ENCODE assay signal across 8 cellular contexts in the genomic region with DNA sequence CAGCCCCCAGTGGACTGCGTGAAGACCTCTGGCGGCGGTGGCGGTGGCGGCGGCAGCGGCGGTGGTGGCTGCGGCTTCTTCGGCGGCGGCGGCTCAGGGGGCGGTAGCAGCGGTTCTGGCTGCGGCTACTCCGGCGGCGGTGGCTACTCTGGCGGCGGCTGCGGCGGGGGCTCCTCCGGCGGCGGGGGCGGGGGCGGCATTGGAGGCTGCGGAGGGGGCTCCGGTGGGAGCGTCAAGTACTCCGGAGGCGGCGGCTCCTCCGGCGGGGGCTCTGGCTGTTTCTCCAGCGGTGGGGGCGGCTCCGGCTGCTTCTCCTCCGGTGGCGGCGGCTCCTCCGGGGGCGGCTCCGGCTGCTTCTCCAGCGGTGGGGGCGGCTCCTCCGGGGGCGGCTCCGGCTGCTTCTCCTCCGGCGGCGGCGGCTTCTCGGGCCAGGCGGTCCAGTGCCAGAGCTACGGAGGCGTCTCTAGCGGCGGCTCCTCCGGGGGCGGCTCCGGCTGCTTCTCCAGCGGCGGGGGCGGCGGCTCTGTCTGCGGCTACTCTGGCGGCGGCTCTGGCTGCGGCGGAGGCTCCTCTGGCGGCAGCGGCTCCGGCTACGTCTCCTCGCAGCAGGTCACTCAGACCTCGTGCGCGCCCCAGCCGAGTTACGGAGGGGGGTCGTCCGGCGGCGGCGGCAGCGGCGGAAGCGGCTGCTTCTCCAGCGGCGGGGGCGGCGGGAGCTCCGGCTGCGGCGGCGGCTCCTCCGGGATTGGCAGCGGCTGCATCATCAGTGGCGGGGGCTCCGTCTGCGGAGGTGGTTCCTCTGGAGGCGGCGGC. TPM values are rescaled to one million over a fixed set of nuclear protein-coding genes. Genes with fewer than 3 reads are reported as not detected.
DNase-seq lines count a peak whose midpoint lies in the region; ATAC-seq, FAIRE-seq and TF ChIP-seq lines count a peak whose summit lies in the region.

No MANE protein-coding gene starts in this region.

- H2AFZ ChIP-seq in OCI-LY3 (ENCODE audit: low read depth, low read length): no peak overlapping the region

- ATAC-seq in stimulated activated naive B cell treated with anti-CD40 and anti-IgM and Interleukin-4, amounts not matched to agents 10 μg/mL and 1 μg/mL and 100 μg/mL, for 72 hours (replicated peaks): peak; percentile 16 to 24
- ATAC-seq in HG03439 (IDR thresholded peaks at IDR 0.05; ENCODE audit: unreplicated experiment): no peak
- ATAC-seq in GM18909 (IDR thresholded peaks at IDR 0.05; ENCODE audit: poor library complexity, unreplicated experiment): no peak

- intact Hi-C loops in kidney (cut with DNase I): no loop called here

- H3K4me3 Mint-ChIP-seq in stimulated activated naive B cell treated with anti-CD40 and anti-IgM and Interleukin-4, amounts not matched to agents 10 μg/mL and 1 μg/mL and 100 μg/mL, for 72 hours: peak overlapping the region; percentile 87 to 89

- peak overlapping the region; percentile 97 for H3K27ac Mint-ChIP-seq in stimulated activated naive B cell treated with anti-CD40 and anti-IgM and Interleukin-4, amounts not matched to agents 10 μg/mL and 1 μg/mL and 100 μg/mL, for 72 hours

- H3K79me2 ChIP-seq in OCI-LY3 (ENCODE audit: low read length): peaks cover 23% of the 10 kb centered on the region

- H3K9me3 ChIP-seq in OCI-LY3 (ENCODE audit: insufficient read depth, low read length) (peaks cover 8% of the 10 kb centered on the region), kidney (ENCODE audit: control insufficient read depth in 1 of 2, low read length in 2 of 2) (no peaks in the 10 kb centered on the region)

- peak overlapping the region; percentile 95 for H3K4me2 ChIP-seq in OCI-LY3 (ENCODE audit: low read length)

- H3K4me1 ChIP-seq in OCI-LY3 (ENCODE audit: low read length) (peaks cover 36% of the 10 kb centered on the region), kidney (ENCODE audit: control insufficient read depth in 1 of 2, insufficient read depth in 1 of 2, low read depth in 1 of 2, low read length in 2 of 2) (peaks cover 4% of the 10 kb centered on the region in 2 donors)

- H3K9ac ChIP-seq in OCI-LY3 (ENCODE audit: low read length) (peak overlapping the region; percentile 75), kidney (ENCODE audit: low read length in 2 of 2) (no peak overlapping the region)

- DNase-seq in D341Med (ENCODE audit: low spot score) (peak; percentile 51), astrocyte of the spinal cord (ENCODE audit: low read depth, low spot score) (peak; percentile 9), kidney (peak; percentile 75), NCI-H1694 treated with DMSO at 0.1 percent for 48 hours (lab: John Stamatoyannopoulos, UW) (no peak)
- DNase-seq in stimulated activated naive B cell treated with anti-CD40 and anti-IgM and Interleukin-4, amounts not matched to agents 10 μg/mL and 1 μg/mL and 100 μg/mL, for 72 hours: peak; percentile 14

- H3K4me3 ChIP-seq in OCI-LY3 (ENCODE audit: low read length): peak overlapping the region; percentile 75
- H3K4me3 ChIP-seq in astrocyte of the spinal cord (ENCODE audit: low read depth, low read length): peak overlapping the region; percentile 6
- H3K4me3 ChIP-seq in kidney (ENCODE audit: low read length in 2 of 2): no peak overlapping the region

- H3K36me3 Mint-ChIP-seq in stimulated activated naive B cell treated with anti-CD40 and anti-IgM and Interleukin-4, amounts not matched to agents 10 μg/mL and 1 μg/mL and 100 μg/mL, for 72 hours: no peaks in the 10 kb centered on the region

- H3K4me1 Mint-ChIP-seq in stimulated activated naive B cell treated with anti-CD40 and anti-IgM and Interleukin-4, amounts not matched to agents 10 μg/mL and 1 μg/mL and 100 μg/mL, for 72 hours: peaks cover 33 to 50% of the 10 kb centered on the region in 2 donors

- peaks cover 3 to 21% of the 10 kb centered on the region in 2 donors for H3K27me3 Mint-ChIP-seq in stimulated activated naive B cell treated with anti-CD40 and anti-IgM and Interleukin-4, amounts not matched to agents 10 μg/mL and 1 μg/mL and 100 μg/mL, for 72 hours

- H3K27me3 ChIP-seq in OCI-LY3 (ENCODE audit: low read depth, low read length): no peaks in the 10 kb centered on the region

- H3K9me3 Mint-ChIP-seq in stimulated activated naive B cell treated with anti-CD40 and anti-IgM and Interleukin-4, amounts not matched to agents 10 μg/mL and 1 μg/mL and 100 μg/mL, for 72 hours: peaks cover 0 to 2% of the 10 kb centered on the region in 2 donors

- H3K36me3 ChIP-seq in OCI-LY3 (replicated peaks; ENCODE audit: low read depth, low read length): peaks cover 11% of the 10 kb centered on the region
- no peaks in the 10 kb centered on the region for H3K36me3 ChIP-seq in kidney (ENCODE audit: control insufficient read depth in 1 of 2, insufficient read depth in 2 of 2, low read length in 2 of 2)

- no peaks in the 10 kb centered on the region for H4K20me1 ChIP-seq in OCI-LY3 (ENCODE audit: insufficient read depth, low read length)

- H3K27ac ChIP-seq in OCI-LY3 (ENCODE audit: low read length): peak overlapping the region; percentile 93
- no peak overlapping the region for H3K27ac ChIP-seq in kidney (ENCODE audit: low read depth in 2 of 2, low read length in 2 of 2)

- in situ Hi-C loops in astrocyte of the spinal cord (cut with HindIII; ENCODE audit: low sequenced_read_pairs): no loop called here

- FAIRE-seq in kidney (lab: Jason Lieb, UNC): no peak

- TF ChIP-seq CTCF in OCI-LY3 (IDR thresholded peaks at IDR 0.05; ENCODE audit: low read depth, low read length) (no peak), astrocyte of the spinal cord (IDR thresholded peaks at IDR 0.05; ENCODE audit: low read depth, low read length) (no peak), kidney (IDR thresholded peaks at IDR 0.05; ENCODE audit: borderline replicate concordance, extremely low read depth, insufficient read depth) (no peak)

RNA-seq across cellular contexts. Expression of a gene that starts 1.7 kb away (rescaled TPM):
- not detected for total RNA-seq in kidney
- not detected for polyA plus RNA-seq in kidney (ENCODE audit: insufficient read depth, low read depth, low replicate concordance)

RNA-seq across cellular contexts. Expression of a gene that starts 43.8 kb away (rescaled TPM):
- not detected for total RNA-seq in kidney
- not detected for polyA plus RNA-seq in kidney (ENCODE audit: insufficient read depth, low read depth, low replicate concordance)

RNA-seq across cellular contexts. Expression of a gene that starts 51.6 kb away (rescaled TPM):
- total RNA-seq in kidney: not detected
- not detected for polyA plus RNA-seq in kidney (ENCODE audit: insufficient read depth, low read depth, low replicate concordance)

RNA-seq across cellular contexts. Expression of a gene that starts 58.0 kb away (rescaled TPM):
- not detected for total RNA-seq in kidney
- not detected for polyA plus RNA-seq in kidney (ENCODE audit: insufficient read depth, low read depth, low replicate concordance)

Comparison
In these comparisons a context has a peak if more than half of its experiments do, and no peak if none do; other contexts are left out.
1. H3K4me3 ChIP-seq: peak in OCI-LY3 (single experiment) and astrocyte of the spinal cord (single experiment); none in kidney (0 of 2).
2. ATAC-seq: peak in stimulated activated naive B cell treated with anti-CD40 and anti-IgM and Interleukin-4, amounts not matched to agents 10 μg/mL and 1 μg/mL and 100 μg/mL, for 72 hours (2 of 2); none in HG03439 (single experiment) and GM18909 (single experiment).